1 cellular context compared by ENCODE assay signal in genomic region chr11:35477871-35478270, GRCh38.
TF ChIP-seq lines count a peak whose summit lies in the region.

No MANE protein-coding gene starts in this region.

TF ChIP-seq in H1, 55 proteins besides CTCF, POLR2A, EP300 and RAD21:
- TF ChIP-seq EGR1 (IDR thresholded peaks at IDR 0.05; ENCODE audit: borderline replicate concordance, low read depth, low read length) (no peak), CBX8 (IDR thresholded peaks at IDR 0.05; ENCODE audit: borderline replicate concordance, low read depth, low read length) (no peak), SRF (IDR thresholded peaks at IDR 0.05; ENCODE audit: low read depth, low read length) (no peak), NANOG (IDR thresholded peaks at IDR 0.05; ENCODE audit: insufficient read depth, low read depth, low read length, poor library complexity, severe bottlenecking) (no peak), CBX5 (IDR thresholded peaks at IDR 0.05; ENCODE audit: low read depth, low read length) (no peak), BCL11A (IDR thresholded peaks at IDR 0.05; ENCODE audit: low read depth in 2 of 2, low read length in 2 of 2) (no peak), RBBP5 (IDR thresholded peaks at IDR 0.05; ENCODE audit: borderline replicate concordance, low read depth, low read length) (no peak), TBP (IDR thresholded peaks at IDR 0.05; ENCODE audit: low read depth, low read length) (no peak), CHD2 (IDR thresholded peaks at IDR 0.05; ENCODE audit: low read length) (no peak), SIRT6 (IDR thresholded peaks at IDR 0.05; ENCODE audit: low read length) (no peak), ASH2L (IDR thresholded peaks at IDR 0.05; ENCODE audit: low read length) (no peak), ATF3 (IDR thresholded peaks at IDR 0.05; ENCODE audit: insufficient read depth, low read depth, low read length) (no peak), RNF2 (IDR thresholded peaks at IDR 0.05; ENCODE audit: borderline replicate concordance, low read depth, low read length, missing control alignments, poor library complexity, severe bottlenecking) (no peak)
